13 cellular contexts compared by ENCODE assay signal in genomic region chr14:56180754-56181542, GRCh38.
"Had no signal": no experiment of that assay in that cellular context is flagged by ENCODE, and none has a peak within 500 bp of the region (broad histone marks: within the 10 kb centered on the region; RNA-seq: fewer than 3 reads in every experiment).

No MANE protein-coding gene starts in this region.

- H3K27ac Mint-ChIP-seq: activated CD8-positive, alpha-beta memory T cell treated with anti-CD3 and anti-CD28 coated beads, Interleukin-2, amount 10 ng/mL, durations not matched to agents 7 days and 5 days; activated naive CD8-positive, alpha-beta T cell had no signal

- H3K9me3 Mint-ChIP-seq: activated T-cell treated with anti-CD3 and anti-CD28 coated beads, Interleukin-2, amount 50 U/mL, for 4 hours had no signal

- H3K27me3 Mint-ChIP-seq: activated naive CD8-positive, alpha-beta T cell had no signal

- H3K36me3 Mint-ChIP-seq: activated CD8-positive, alpha-beta memory T cell treated with anti-CD3 and anti-CD28 coated beads, Interleukin-2, amount 10 ng/mL, durations not matched to agents 7 days and 5 days had no signal

- H3K4me3 Mint-ChIP-seq: activated CD8-positive, alpha-beta memory T cell treated with anti-CD3 and anti-CD28 coated beads, Interleukin-2, amount 10 ng/mL, durations not matched to agents 7 days and 5 days; activated naive CD8-positive, alpha-beta T cell; activated T-cell treated with anti-CD3 and anti-CD28 coated beads, Interleukin-2, amount 50 U/mL, for 4 hours had no signal

- H3K4me1 Mint-ChIP-seq: activated CD8-positive, alpha-beta memory T cell treated with anti-CD3 and anti-CD28 coated beads, Interleukin-2, amount 10 ng/mL, durations not matched to agents 7 days and 5 days had no signal

- DNase-seq: activated CD4-positive, alpha-beta T cell treated with anti-CD3 and anti-CD28 coated beads, Interleukin-2, amount 50 U/mL, for 4 hours; activated CD4-positive, CD25-positive, alpha-beta regulatory T cell treated with anti-CD3 and anti-CD28 coated beads, Interleukin-2, amount 50 U/mL, for 72 hours; activated CD8-positive, alpha-beta memory T cell treated with anti-CD3 and anti-CD28 coated beads, Interleukin-2, amount 10 ng/mL, durations not matched to agents 7 days and 5 days; activated effector memory CD4-positive, alpha-beta T cell treated with anti-CD3 and anti-CD28 coated beads, Interleukin-2, amount 50 U/mL, for 16 hours; activated T-cell treated with anti-CD3 and anti-CD28 coated beads, Interleukin-2, amount 50 U/mL, for 4 hours; anterior cingulate cortex; esophagus squamous epithelium; foreskin fibroblast; midbrain; right cardiac atrium; stimulated activated naive CD8-positive, alpha-beta T cell treated with anti-CD3 and anti-CD28 coated beads, Interleukin-15, Interleukin-2, amounts not matched to agents 100 U/mL and 50 U/mL, for 24 hours; upper lobe of right lung had no signal

- ATAC-seq: activated CD8-positive, alpha-beta memory T cell treated with anti-CD3 and anti-CD28 coated beads, Interleukin-2, amount 10 ng/mL, durations not matched to agents 7 days and 5 days; activated T-cell treated with anti-CD3 and anti-CD28 coated beads, Interleukin-2, amount 50 U/mL, for 4 hours; stimulated activated naive CD8-positive, alpha-beta T cell treated with anti-CD3 and anti-CD28 coated beads, Interleukin-15, Interleukin-2, amounts not matched to agents 100 U/mL and 50 U/mL, for 24 hours had no signal
